In genomic region chr9:19154135-19154612, GRCh38 we compare ENCODE assay signal across 10 cellular contexts. TPM values are rescaled to one million over a fixed set of nuclear protein-coding genes. Genes with fewer than 3 reads are reported as not detected.
DNase-seq lines count a peak whose midpoint lies in the region; ATAC-seq and TF ChIP-seq lines count a peak whose summit lies in the region.
"Had no signal": no experiment of that assay in that cellular context is flagged by ENCODE, and none has a peak within 500 bp of the region (broad histone marks: within the 10 kb centered on the region; RNA-seq: fewer than 3 reads in every experiment).

No MANE protein-coding gene starts in this region.

- peak overlapping the region; percentile 39 for H3K27ac Mint-ChIP-seq in activated naive CD8-positive, alpha-beta T cell treated with anti-CD3 and anti-CD28 coated beads, Interleukin-2, amount 50 U/mL, for 24 hours
- H3K27ac Mint-ChIP-seq in activated naive CD8-positive, alpha-beta T cell treated with anti-CD3 and anti-CD28 coated beads for 36 hours, result no peak overlapping the region

- H3K9me3 ChIP-seq in left lung (no peaks in the 10 kb centered on the region), aorta (ENCODE audit: control insufficient read depth, low read length) (no peaks in the 10 kb centered on the region)

- no peak overlapping the region for H3K4me3 Mint-ChIP-seq in activated naive CD8-positive, alpha-beta T cell treated with anti-CD3 and anti-CD28 coated beads, Interleukin-2, amount 50 U/mL, for 24 hours
- H3K4me3 Mint-ChIP-seq in activated naive CD8-positive, alpha-beta T cell treated with anti-CD3 and anti-CD28 coated beads for 36 hours, result no peak overlapping the region

- no peaks in the 10 kb centered on the region for H3K36me3 ChIP-seq in left lung
- H3K36me3 ChIP-seq in aorta (ENCODE audit: control insufficient read depth in 1 of 2, insufficient read depth in 2 of 2, low read length in 1 of 2), result no peaks in the 10 kb centered on the region

- H3K27ac ChIP-seq in left lung, result peak overlapping the region; percentile 50 to 64
- no peak overlapping the region for H3K27ac ChIP-seq in aorta (ENCODE audit: low read depth in 1 of 2, low read length in 2 of 2)

- DNase-seq in activated naive CD8-positive, alpha-beta T cell treated with anti-CD3 and anti-CD28 coated beads, Interleukin-2, amount 50 U/mL, for 24 hours, result no peak
- DNase-seq in activated naive CD8-positive, alpha-beta T cell treated with anti-CD3 and anti-CD28 coated beads for 36 hours, result no peak
- DNase-seq in amniotic stem cell (lab: John Stamatoyannopoulos, UW) (peak; percentile 23), left lung (peak in 1 of 2 donors; percentile 51), aorta (peak in 1 of 2 donors; percentile 61), NCI-H2196 (lab: John Stamatoyannopoulos, UW; ENCODE audit: unreplicated experiment) (no peak)
- DNase-seq: DMS79 treated with DMSO at 0.1 percent for 48 hours, NCI-H2081 treated with DMSO at 0.1 percent for 48 hours had no signal

- peak; percentile 53 for ATAC-seq in activated naive CD8-positive, alpha-beta T cell treated with anti-CD3 and anti-CD28 coated beads, Interleukin-2, amount 50 U/mL, for 24 hours
- ATAC-seq in left lung, result peak; percentile 90
- peak; percentile 85 for ATAC-seq in aorta (ENCODE audit: low FRiP score)
- ATAC-seq in HG03469 (IDR thresholded peaks at IDR 0.05; ENCODE audit: unreplicated experiment), result no peak
- no peak for ATAC-seq in GM19351 (IDR thresholded peaks at IDR 0.05; ENCODE audit: unreplicated experiment)

- H3K4me1 Mint-ChIP-seq in activated naive CD8-positive, alpha-beta T cell treated with anti-CD3 and anti-CD28 coated beads, Interleukin-2, amount 50 U/mL, for 24 hours, result peaks cover 38% of the 10 kb centered on the region
- peaks cover 30% of the 10 kb centered on the region for H3K4me1 Mint-ChIP-seq in activated naive CD8-positive, alpha-beta T cell treated with anti-CD3 and anti-CD28 coated beads for 36 hours

- intact Hi-C loops in left lung (cut with DNase I), result no loop called here
- intact Hi-C loops in aorta (cut with DNase I), result no loop called here

- no peaks in the 10 kb centered on the region for H3K9me3 Mint-ChIP-seq in activated naive CD8-positive, alpha-beta T cell treated with anti-CD3 and anti-CD28 coated beads, Interleukin-2, amount 50 U/mL, for 24 hours
- no peaks in the 10 kb centered on the region for H3K9me3 Mint-ChIP-seq in activated naive CD8-positive, alpha-beta T cell treated with anti-CD3 and anti-CD28 coated beads for 36 hours

- peaks cover 0 to 39% of the 10 kb centered on the region in 2 donors for H3K4me1 ChIP-seq in left lung
- no peaks in the 10 kb centered on the region for H3K4me1 ChIP-seq in aorta (ENCODE audit: control insufficient read depth in 1 of 2, insufficient read depth in 2 of 2, low read length in 2 of 2)

- H3K27me3 Mint-ChIP-seq in activated naive CD8-positive, alpha-beta T cell treated with anti-CD3 and anti-CD28 coated beads, Interleukin-2, amount 50 U/mL, for 24 hours, result no peaks in the 10 kb centered on the region
- H3K27me3 Mint-ChIP-seq in activated naive CD8-positive, alpha-beta T cell treated with anti-CD3 and anti-CD28 coated beads for 36 hours, result no peaks in the 10 kb centered on the region

- H3K36me3 Mint-ChIP-seq in activated naive CD8-positive, alpha-beta T cell treated with anti-CD3 and anti-CD28 coated beads, Interleukin-2, amount 50 U/mL, for 24 hours (ENCODE audit: low read depth), result no peaks in the 10 kb centered on the region
- H3K36me3 Mint-ChIP-seq in activated naive CD8-positive, alpha-beta T cell treated with anti-CD3 and anti-CD28 coated beads for 36 hours, result no peaks in the 10 kb centered on the region

- H3K4me3 ChIP-seq in left lung, result no peak overlapping the region
- H3K4me3 ChIP-seq in aorta (ENCODE audit: low read length in 2 of 2), result no peak overlapping the region

- H3K27me3 ChIP-seq in left lung, result no peaks in the 10 kb centered on the region
- H3K27me3 ChIP-seq in aorta (ENCODE audit: control insufficient read depth in 1 of 2, insufficient read depth in 2 of 2, low read length in 1 of 2), result no peaks in the 10 kb centered on the region

- whole genome bisulfite sequencing in aorta, 2 donors, result 58 to 62% methylated on average over 5 of the region's 5 CpGs

- TF ChIP-seq CTCF in left lung (IDR thresholded peaks at IDR 0.05), result no peak

RNA-seq across cellular contexts. Expression of gene PLIN2, which starts 26.9 kb away (rescaled TPM):
- 10 to 100 TPM; 82.9 to 84.4 TPM for total RNA-seq in activated naive CD8-positive, alpha-beta T cell treated with anti-CD3 and anti-CD28 coated beads for 36 hours
- total RNA-seq in left lung, result 100 to 1,000 TPM in 1 of 2 donors, 10 to 100 TPM in 1; 83.2 to 174 TPM
- 100 to 1,000 TPM in 1 of 2 donors, 10 to 100 TPM in 1; 61.3 to 148 TPM for total RNA-seq in aorta
- 100 to 1,000 TPM in 1 of 2 donors, 10 to 100 TPM in 1; 22.5 to 112 TPM for polyA plus RNA-seq in aorta

RNA-seq across cellular contexts. Expression of gene HAUS6, which starts 51.5 kb away (rescaled TPM):
- total RNA-seq in activated naive CD8-positive, alpha-beta T cell treated with anti-CD3 and anti-CD28 coated beads for 36 hours, result 10 to 100 TPM; 34.0 to 35.8 TPM
- total RNA-seq in left lung, result 10 to 100 TPM in 1 of 2 donors, 1 to 10 TPM in 1; 7.9 to 13.8 TPM
- total RNA-seq in aorta, result 1 to 10 TPM; 8.4 to 9.2 TPM
- 1 to 10 TPM; 1.4 to 3.3 TPM for polyA plus RNA-seq in aorta

Comparison
In these comparisons a context has a peak if more than half of its experiments do, and no peak if none do; other contexts are left out.
1. ATAC-seq: peak in activated naive CD8-positive, alpha-beta T cell treated with anti-CD3 and anti-CD28 coated beads, Interleukin-2, amount 50 U/mL, for 24 hours (single experiment), left lung (single experiment) and aorta (single experiment); none in HG03469 (single experiment) and GM19351 (single experiment).
2. H3K27ac ChIP-seq: peak in left lung (2 of 2); none in aorta (0 of 2).